Comparison of ENCODE assay signal across 1 cellular context in genomic region chr20:34710861-34711574, GRCh38.
TF ChIP-seq lines count a peak whose summit lies in the region.

No MANE protein-coding gene starts in this region.

TF ChIP-seq in HCT116, 20 proteins besides CTCF, POLR2A, EP300 and RAD21 (continued from another document):
- TF ChIP-seq REST (IDR thresholded peaks at IDR 0.05; ENCODE audit: low read depth) (no peak), CBX3 (IDR thresholded peaks at IDR 0.05; ENCODE audit: low read depth) (no peak), ZBTB33 (IDR thresholded peaks at IDR 0.05; ENCODE audit: extremely low read depth, insufficient replicate concordance, low read length) (no peak)
